11 cellular contexts compared by ENCODE assay signal in genomic region chr18:22710628-22711380, GRCh38.
DNase-seq lines count a peak whose midpoint lies in the region; ATAC-seq, FAIRE-seq and TF ChIP-seq lines count a peak whose summit lies in the region.
"Had no signal": no experiment of that assay in that cellular context is flagged by ENCODE, and none has a peak within 500 bp of the region (broad histone marks: within the 10 kb centered on the region; RNA-seq: fewer than 3 reads in every experiment).

No MANE protein-coding gene starts in this region.

- TF ChIP-seq CTCF in Caco-2 (IDR thresholded peaks at IDR 0.05; ENCODE audit: insufficient read depth in 1 of 2, low read depth in 1 of 2, low read length in 1 of 2, severe bottlenecking in 1 of 2, unreplicated experiment in 1 of 2) = no peak
- no peak for TF ChIP-seq CTCF in WTC11 (IDR thresholded peaks at IDR 0.05)
- TF ChIP-seq CTCF in heart left ventricle (IDR thresholded peaks at IDR 0.05) = no peak
- no peak for TF ChIP-seq CTCF in progenitor cell of endocrine pancreas (IDR thresholded peaks at IDR 0.05; ENCODE audit: unreplicated experiment)

- no peaks in the 10 kb centered on the region for H3K36me3 Mint-ChIP-seq in Caco-2 (ENCODE audit: insufficient read depth, unreplicated experiment)
- no peaks in the 10 kb centered on the region for H3K36me3 Mint-ChIP-seq in WTC11
- H3K36me3 Mint-ChIP-seq in progenitor cell of endocrine pancreas (ENCODE audit: insufficient read depth) = no peaks in the 10 kb centered on the region

- H3K9me3 ChIP-seq in Caco-2 (no peaks in the 10 kb centered on the region), heart left ventricle (no peaks in the 10 kb centered on the region)

- POLR2A ChIA-PET in Caco-2 (lab: Charles Lee) = interaction anchor here (0.5 kb wide), 1 partner anchor 381 kb away, joined by 3 read pairs; no protein-coding TSS in a partner anchor
- POLR2A ChIA-PET in WTC11 (lab: Charles Lee) = no interaction called here

- H3K9me3 Mint-ChIP-seq in Caco-2 (ENCODE audit: unreplicated experiment) (no peaks in the 10 kb centered on the region), WTC11 (peaks cover 4% of the 10 kb centered on the region), progenitor cell of endocrine pancreas (ENCODE audit: low read depth) (no peaks in the 10 kb centered on the region)

- TF ChIP-seq POLR2A in heart left ventricle (IDR thresholded peaks at IDR 0.05) = no peak

- 22 to 33% (median 27%) methylated on average over 9 of the region's 9 CpGs for WGBS in heart left ventricle, 4 donors

- H3K4me3 Mint-ChIP-seq in Caco-2 (ENCODE audit: unreplicated experiment) (peak overlapping the region; percentile 76), WTC11 (no peak overlapping the region), progenitor cell of endocrine pancreas (ENCODE audit: low read depth) (peak overlapping the region; percentile 43)
- H3K4me3 Mint-ChIP-seq: activated CD8-positive, alpha-beta T cell treated with anti-CD3 and anti-CD28 coated beads, Interleukin-2, amount 10 ng/mL, durations not matched to agents 7 days and 5 days had no signal

- H3K4me1 ChIP-seq in Caco-2 (peaks cover 19% of the 10 kb centered on the region), heart left ventricle (peaks cover 0 to 35% (median 15%) of the 10 kb centered on the region in 12 donors)

- H3K27me3 Mint-ChIP-seq in Caco-2 (ENCODE audit: insufficient read depth, unreplicated experiment) (no peaks in the 10 kb centered on the region), WTC11 (ENCODE audit: low read depth) (no peaks in the 10 kb centered on the region), progenitor cell of endocrine pancreas (no peaks in the 10 kb centered on the region)

- H3K27me3 ChIP-seq in Caco-2 (replicated peaks; ENCODE audit: control insufficient read depth, insufficient read depth, low read length) (no peaks in the 10 kb centered on the region), heart left ventricle (no peaks in the 10 kb centered on the region)

- no peaks in the 10 kb centered on the region for H3K4me1 Mint-ChIP-seq in Caco-2 (ENCODE audit: low read depth, unreplicated experiment)
- peaks cover 7% of the 10 kb centered on the region for H3K4me1 Mint-ChIP-seq in WTC11
- H3K4me1 Mint-ChIP-seq in progenitor cell of endocrine pancreas (ENCODE audit: low read depth) = peaks cover 29% of the 10 kb centered on the region

- H3K27ac Mint-ChIP-seq in Caco-2 (ENCODE audit: unreplicated experiment) (peak overlapping the region; percentile 83), WTC11 (no peak overlapping the region), progenitor cell of endocrine pancreas (peak overlapping the region; percentile 90)
- H3K27ac Mint-ChIP-seq: activated CD8-positive, alpha-beta T cell treated with anti-CD3 and anti-CD28 coated beads, Interleukin-2, amount 10 ng/mL, durations not matched to agents 7 days and 5 days had no signal

- DNase-seq in Caco-2 (peak; percentile 43 to 54), WTC11 (ENCODE audit: low spot score) (peak; percentile 19), heart left ventricle (peak in 4 of 5 donors; percentile 36 to 61 (median 44)), progenitor cell of endocrine pancreas (ENCODE audit: low spot score, unreplicated experiment) (no peak), NCI-H187 treated with DMSO at 0.1 percent for 48 hours (lab: John Stamatoyannopoulos, UW) (no peak), GM19239 (ENCODE audit: insufficient read length, low spot score) (no peak), NCI-H146 (lab: John Stamatoyannopoulos, UW) (no peak)
- DNase-seq: activated CD8-positive, alpha-beta T cell treated with anti-CD3 and anti-CD28 coated beads, Interleukin-2, amount 10 ng/mL, durations not matched to agents 7 days and 5 days; NCI-H1417; stimulated activated naive CD8-positive, alpha-beta T cell treated with anti-CD3 and anti-CD28 coated beads, Interleukin-15, Interleukin-2, amounts not matched to agents 100 U/mL and 50 U/mL, for 24 hours had no signal

- ATAC-seq in WTC11 = peak; percentile 67
- ATAC-seq in heart left ventricle = peak in 3 of 4 donors; percentile 76 to 83 (median 78)
- ATAC-seq in HG03097 (IDR thresholded peaks at IDR 0.05; ENCODE audit: low FRiP score, unreplicated experiment) = no peak
- ATAC-seq: activated CD8-positive, alpha-beta T cell treated with anti-CD3 and anti-CD28 coated beads, Interleukin-2, amount 10 ng/mL, durations not matched to agents 7 days and 5 days; stimulated activated naive CD8-positive, alpha-beta T cell treated with anti-CD3 and anti-CD28 coated beads, Interleukin-15, Interleukin-2, amounts not matched to agents 100 U/mL and 50 U/mL, for 24 hours had no signal

- H3K27ac ChIP-seq in heart left ventricle = peak overlapping the region in 10 of 12 donors; percentile 13 to 74 (median 50)

- FAIRE-seq in GM19239 (lab: Jason Lieb, UNC) = no peak

- CTCF ChIA-PET in Caco-2 (lab: Charles Lee) (no interaction called here), WTC11 (lab: Charles Lee) (no interaction called here)

- BruUV-seq in Caco-2 (replicated peaks; lab: Mats Ljungman, UMichigan) = no TSS peak

- H3K4me3 ChIP-seq in Caco-2 (ENCODE audit: low read depth, low read length) (peak overlapping the region; percentile 20), heart left ventricle (peak overlapping the region in 10 of 12 donors; percentile 31 to 69 (median 47))

- intact Hi-C loops in Caco-2 (cut with micrococcal nuclease; ENCODE audit: unreplicated experiment) (no loop called here), heart left ventricle (cut with DNase I) (loop anchor here in 1 of 10 donors (5.0 kb wide), 1 partner anchor 144 kb away; no protein-coding TSS in a partner anchor)

- H3K36me3 ChIP-seq in Caco-2 (ENCODE audit: control insufficient read depth, insufficient read depth, low read length) (no peaks in the 10 kb centered on the region), heart left ventricle (no peaks in the 10 kb centered on the region)

TF ChIP-seq in WTC11, 78 proteins besides CTCF, POLR2A, EP300 and RAD21:
- TF ChIP-seq HMGA2 (CRISPR knock-in tag; IDR thresholded peaks at IDR 0.05) (no peak), ETV6 (CRISPR knock-in tag; IDR thresholded peaks at IDR 0.05) (no peak), JAZF1 (CRISPR knock-in tag; IDR thresholded peaks at IDR 0.05) (no peak), FOXP1 (CRISPR knock-in tag; IDR thresholded peaks at IDR 0.05; ENCODE audit: borderline replicate concordance) (no peak), NFATC4 (CRISPR knock-in tag; IDR thresholded peaks at IDR 0.05) (no peak), ESRRA (CRISPR knock-in tag; IDR thresholded peaks at IDR 0.05; ENCODE audit: borderline replicate concordance) (no peak), TEAD1 (CRISPR knock-in tag; IDR thresholded peaks at IDR 0.05) (no peak), NR1H2 (CRISPR knock-in tag; IDR thresholded peaks at IDR 0.05) (no peak), ZNF263 (CRISPR knock-in tag; IDR thresholded peaks at IDR 0.05; ENCODE audit: low read depth) (no peak), ZNF138 (CRISPR knock-in tag; conservative IDR thresholded peaks at IDR 0.05) (no peak)
- TF ChIP-seq, protein P1, sequence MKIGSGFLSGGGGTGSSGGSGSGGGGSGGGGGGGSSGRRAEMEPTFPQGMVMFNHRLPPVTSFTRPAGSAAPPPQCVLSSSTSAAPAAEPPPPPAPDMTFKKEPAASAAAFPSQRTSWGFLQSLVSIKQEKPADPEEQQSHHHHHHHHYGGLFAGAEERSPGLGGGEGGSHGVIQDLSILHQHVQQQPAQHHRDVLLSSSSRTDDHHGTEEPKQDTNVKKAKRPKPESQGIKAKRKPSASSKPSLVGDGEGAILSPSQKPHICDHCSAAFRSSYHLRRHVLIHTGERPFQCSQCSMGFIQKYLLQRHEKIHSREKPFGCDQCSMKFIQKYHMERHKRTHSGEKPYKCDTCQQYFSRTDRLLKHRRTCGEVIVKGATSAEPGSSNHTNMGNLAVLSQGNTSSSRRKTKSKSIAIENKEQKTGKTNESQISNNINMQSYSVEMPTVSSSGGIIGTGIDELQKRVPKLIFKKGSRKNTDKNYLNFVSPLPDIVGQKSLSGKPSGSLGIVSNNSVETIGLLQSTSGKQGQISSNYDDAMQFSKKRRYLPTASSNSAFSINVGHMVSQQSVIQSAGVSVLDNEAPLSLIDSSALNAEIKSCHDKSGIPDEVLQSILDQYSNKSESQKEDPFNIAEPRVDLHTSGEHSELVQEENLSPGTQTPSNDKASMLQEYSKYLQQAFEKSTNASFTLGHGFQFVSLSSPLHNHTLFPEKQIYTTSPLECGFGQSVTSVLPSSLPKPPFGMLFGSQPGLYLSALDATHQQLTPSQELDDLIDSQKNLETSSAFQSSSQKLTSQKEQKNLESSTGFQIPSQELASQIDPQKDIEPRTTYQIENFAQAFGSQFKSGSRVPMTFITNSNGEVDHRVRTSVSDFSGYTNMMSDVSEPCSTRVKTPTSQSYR (CRISPR knock-in tag; IDR thresholded peaks at IDR 0.05) = no peak

Comparison
In these comparisons a context has a peak if more than half of its experiments do, and no peak if none do; other contexts are left out.
1. DNase-seq: peak in Caco-2 (2 of 2), WTC11 (single experiment) and heart left ventricle (4 of 5); none in progenitor cell of endocrine pancreas (single experiment), NCI-H187 treated with DMSO at 0.1 percent for 48 hours (single experiment), GM19239 (single experiment) and NCI-H146 (single experiment).